ENCODE assay signal across 8 cellular contexts in genomic region chr10:34638405-34639054, GRCh38.
DNase-seq lines count a peak whose midpoint lies in the region; ATAC-seq and TF ChIP-seq lines count a peak whose summit lies in the region.

No MANE protein-coding gene starts in this region.

- H3K23ac ChIP-seq in IMR-90 (ENCODE audit: low read depth, low read length), result no peak overlapping the region

- in situ Hi-C loops in IMR-90 (cut with MboI; ENCODE audit: low sequenced_read_pairs), result loop anchor here (25.0 kb wide), 1 partner anchor 851 kb away; no protein-coding TSS in a partner anchor

- no peak overlapping the region for H2AK9ac ChIP-seq in IMR-90 (replicated peaks; ENCODE audit: low read depth, low read length, poor library complexity)

- intact Hi-C loops in IMR-90 (cut with micrococcal nuclease), result loop anchor here (1.0 to 10.0 kb wide), 8 partner anchors 111 to 1445 kb away; partner anchors contain the start of gene NRP1
- intact Hi-C loops in upper lobe of right lung (cut with DNase I), result loop anchor here (10.0 kb wide), 2 partner anchors 1304 to 1444 kb away; partner anchors contain the start of gene NRP1

- peaks cover 10 to 38% of the 10 kb centered on the region in 2 experiments; a peak in 3 of 4 replicates for H3K79me1 ChIP-seq in IMR-90 (ENCODE audit: low read depth in 1 of 2, low read length in 2 of 2)

- no peak overlapping the region for H4K5ac ChIP-seq in IMR-90 (ENCODE audit: low read depth, low read length)

- no CpG with 5 or more reads among the region's 4 CpGs for WGBS in IMR-90 (ENCODE audit: extremely low coverage in 2 of 2, insufficient read length in 1 of 2), 2 experiments
- WGBS in gastroesophageal sphincter (ENCODE audit: low coverage in 1 of 2), 2 donors, result 12 to 17% methylated on average over 4 of the region's 4 CpGs

- BruUV-seq in IMR-90 (replicated peaks; lab: Mats Ljungman, UMichigan), result no TSS peak

- H3K36me3 ChIP-seq in IMR-90 (ENCODE audit: control insufficient read depth, insufficient read depth, low read length) (no peaks in the 10 kb centered on the region), gastroesophageal sphincter (no peaks in the 10 kb centered on the region), parathyroid adenoma (ENCODE audit: control insufficient read depth, insufficient read depth, low read length) (no peaks in the 10 kb centered on the region), upper lobe of right lung (no peaks in the 10 kb centered on the region)

- H4K8ac ChIP-seq in IMR-90 (ENCODE audit: low read depth in 2 of 2, low read length in 2 of 2), result no peak overlapping the region

- dilution Hi-C loops in IMR-90 (cut with HindIII; ENCODE audit: low sequenced_read_pairs, unreplicated experiment), result no loop called here

- no peak overlapping the region for H2BK5ac ChIP-seq in IMR-90 (ENCODE audit: low read depth, low read length, poor library complexity, severe bottlenecking)

- TF ChIP-seq EP300 in gastroesophageal sphincter (IDR thresholded peaks at IDR 0.05), result no peak

- H3K79me2 ChIP-seq in parathyroid adenoma, result peaks cover 22% of the 10 kb centered on the region

- POLR2A ChIA-PET in IMR-90 (lab: Charles Lee; ENCODE audit: unreplicated experiment), result no interaction called here

- no peak overlapping the region for H3K4me3 ChIP-seq in IMR-90 (ENCODE audit: insufficient read depth, low read depth, low read length)
- H3K4me3 ChIP-seq in gastroesophageal sphincter, result no peak overlapping the region
- H3K4me3 ChIP-seq in parathyroid adenoma (ENCODE audit: low read depth, low read length), result no peak overlapping the region
- H3K4me3 ChIP-seq in upper lobe of right lung, result no peak overlapping the region

- no peak overlapping the region for H3K18ac ChIP-seq in IMR-90 (ENCODE audit: low read depth, low read length)

- H3K9me1 ChIP-seq in IMR-90 (ENCODE audit: insufficient read depth, low read length), result no peaks in the 10 kb centered on the region

- H3K14ac ChIP-seq in IMR-90 (replicated peaks; ENCODE audit: low read depth, low read length), result no peak overlapping the region

- DNase-seq in AG08396 (ENCODE audit: low spot score) (peak; percentile 73), IMR-90 (peak; percentile 88), SHP77 (lab: John Stamatoyannopoulos, UW) (peak; percentile 43 to 61), upper lobe of right lung (peak; percentile 79)
- DNase-seq in activated effector memory CD4-positive, alpha-beta T cell treated with anti-CD3 and anti-CD28 coated beads, Interleukin-2, amount 50 U/mL, for 16 hours, result peak; percentile 86

- H3K4me2 ChIP-seq in IMR-90 (ENCODE audit: low read depth, low read length) (no peak overlapping the region), parathyroid adenoma (ENCODE audit: low read length) (no peak overlapping the region)

- TF ChIP-seq CTCF in IMR-90 (conservative IDR thresholded peaks at IDR 0.05; ENCODE audit: low read depth, low read length), result peak; percentile 97
- TF ChIP-seq CTCF in gastroesophageal sphincter (IDR thresholded peaks at IDR 0.05), result peak; percentile 90 to 97 (median 95)
- peak; percentile 94 for TF ChIP-seq CTCF in parathyroid adenoma (IDR thresholded peaks at IDR 0.05)
- TF ChIP-seq CTCF in upper lobe of right lung (IDR thresholded peaks at IDR 0.05), result peak; percentile 94

- no peak overlapping the region for H2BK20ac ChIP-seq in IMR-90 (ENCODE audit: low read depth, low read length)

- no peak overlapping the region for H3K56ac ChIP-seq in IMR-90 (ENCODE audit: extremely low read depth, insufficient read depth, low read length)

- H3K9ac ChIP-seq in IMR-90 (ENCODE audit: low read depth, low read length) (no peak overlapping the region), parathyroid adenoma (no peak overlapping the region)

- H4K20me1 ChIP-seq in IMR-90 (ENCODE audit: insufficient read depth, low read length), result peaks cover 8% of the 10 kb centered on the region

- no peak overlapping the region for H2BK120ac ChIP-seq in IMR-90 (ENCODE audit: low read depth, low read length)

- H3K27me3 ChIP-seq in IMR-90 (ENCODE audit: control insufficient read depth, insufficient read depth, low read length) (no peaks in the 10 kb centered on the region), gastroesophageal sphincter (no peaks in the 10 kb centered on the region), parathyroid adenoma (ENCODE audit: control insufficient read depth, insufficient read depth, low read length) (no peaks in the 10 kb centered on the region), upper lobe of right lung (no peaks in the 10 kb centered on the region)

- H3K27ac ChIP-seq in IMR-90 (ENCODE audit: insufficient read depth, low read length) (no peak overlapping the region), gastroesophageal sphincter (peak overlapping the region in 1 of 4 donors; percentile 29), parathyroid adenoma (no peak overlapping the region), upper lobe of right lung (no peak overlapping the region)

- no peak overlapping the region for H2BK15ac ChIP-seq in IMR-90 (ENCODE audit: low read depth, low read length)

- CTCF ChIA-PET in IMR-90 (lab: Yijun Ruan, JAX), result interaction anchor here (0.7 to 2.1 kb wide), 12 partner anchors 9 to 1445 kb away, joined by 3 to 8 read pairs (median 4); no protein-coding TSS in a partner anchor

- no peak overlapping the region for H2AK5ac ChIP-seq in IMR-90 (ENCODE audit: low read depth, low read length)

- H3K9me3 ChIP-seq in IMR-90 (ENCODE audit: control insufficient read depth, insufficient read depth, low read length) (no peaks in the 10 kb centered on the region), gastroesophageal sphincter (no peaks in the 10 kb centered on the region), parathyroid adenoma (ENCODE audit: control insufficient read depth, low read length) (no peaks in the 10 kb centered on the region), upper lobe of right lung (no peaks in the 10 kb centered on the region)

- H2AFZ ChIP-seq in IMR-90 (replicated peaks; ENCODE audit: low read length, poor library complexity) (no peak overlapping the region), parathyroid adenoma (no peak overlapping the region)

- TF ChIP-seq POLR2A in IMR-90 (IDR thresholded peaks at IDR 0.05; ENCODE audit: low read depth, low read length), result 0 out of 2 replicates have a peak, but pooled peaks have one; percentile 27
- TF ChIP-seq POLR2A in gastroesophageal sphincter (IDR thresholded peaks at IDR 0.05), result no peak

- TF ChIP-seq RAD21 in IMR-90 (IDR thresholded peaks at IDR 0.05; ENCODE audit: low read length), result peak; percentile 98

- no peak overlapping the region for H3K4ac ChIP-seq in IMR-90 (ENCODE audit: low read depth, low read length)

- ATAC-seq in GM18511 (IDR thresholded peaks at IDR 0.05; ENCODE audit: unreplicated experiment) (peak; percentile 39), IMR-90 (ENCODE audit: low read depth) (peak; percentile 82), gastroesophageal sphincter (peak; percentile 80), upper lobe of right lung (peak; percentile 93)

- no peak overlapping the region for H4K91ac ChIP-seq in IMR-90 (ENCODE audit: insufficient read depth, low read depth, low read length)

- H3K4me1 ChIP-seq in IMR-90 (ENCODE audit: control insufficient read depth, insufficient read depth, low read length) (no peaks in the 10 kb centered on the region), gastroesophageal sphincter (peaks cover 5 to 70% (median 8%) of the 10 kb centered on the region in 3 donors), parathyroid adenoma (peaks cover 10% of the 10 kb centered on the region), upper lobe of right lung (peaks cover 20% of the 10 kb centered on the region)

TF ChIP-seq in IMR-90, 13 proteins besides CTCF, POLR2A, EP300 and RAD21:
- TF ChIP-seq CEBPB (IDR thresholded peaks at IDR 0.05; ENCODE audit: low read depth, low read length) (peak; percentile 74; the same call in 1 of the 2 replicates), RCOR1 (IDR thresholded peaks at IDR 0.05; ENCODE audit: insufficient replicate concordance, low read length) (no peak), SMC3 (IDR thresholded peaks at IDR 0.05; ENCODE audit: low read depth, low read length) (peak; percentile 94)

Comparison
In these comparisons a context has a peak if more than half of its experiments do, and no peak if none do; other contexts are left out.
1. ATAC-seq: peak in every context shown above with its lines; median percentile 93 in upper lobe of right lung; 82 in IMR-90; 80 in gastroesophageal sphincter; 39 in GM18511.